7 cellular contexts compared by ENCODE assay signal in genomic region chr1:156053770-156054499, GRCh38. TPM values are rescaled to one million over a fixed set of nuclear protein-coding genes. Genes with fewer than 3 reads are reported as not detected.
DNase-seq lines count a peak whose midpoint lies in the region; ATAC-seq and TF ChIP-seq lines count a peak whose summit lies in the region.

TSS of gene UBQLN4 (minus strand) at chr1:156053798. CDS start at chr1:156053701, 97 bp downstream.

- no peaks in the 10 kb centered on the region for H3K27me3 ChIP-seq in kidney epithelial cell (ENCODE audit: control insufficient read depth, insufficient read depth, low read length)

- TF ChIP-seq CTCF in kidney epithelial cell (IDR thresholded peaks at IDR 0.05; ENCODE audit: insufficient read depth, low read length, poor library complexity, severe bottlenecking), result peak; percentile 17

- peak; percentile 100 for DNase-seq in NCI-H345 (lab: John Stamatoyannopoulos, UW)
- peak; percentile 83 for DNase-seq in activated CD4-positive, CD25-positive, alpha-beta regulatory T cell treated with anti-CD3 and anti-CD28 coated beads, Interleukin-2, amount 50 U/mL, for 72 hours
- DNase-seq in cerebellar cortex (ENCODE audit: low spot score), result peak; percentile 85
- DNase-seq in kidney epithelial cell (ENCODE audit: low read depth), result no peak
- DNase-seq in stimulated activated CD4-positive, alpha-beta T cell treated with anti-CD3 and anti-CD28 coated beads, Interleukin-1b, Interleukin-23, amount 100 ng/mL, for 1 hour (ENCODE audit: low read depth in 2 of 2), result peak; percentile 64 to 75

- ATAC-seq in GM18498 (IDR thresholded peaks at IDR 0.05; ENCODE audit: unreplicated experiment) (peak; percentile 61), HG03095 (IDR thresholded peaks at IDR 0.05; ENCODE audit: unreplicated experiment) (peak; percentile 36)

- H3K36me3 ChIP-seq in kidney epithelial cell (ENCODE audit: control insufficient read depth, insufficient read depth, low read length), result no peaks in the 10 kb centered on the region

- H3K4me3 ChIP-seq in kidney epithelial cell (ENCODE audit: low read depth, low read length), result peak within 1 kb of the TSS; percentile 76

RNA-seq across cellular contexts. Expression of gene UBQLN4, which starts in this region (rescaled TPM):
- 28.2 and 30.5 TPM in 2 replicates for total RNA-seq in kidney epithelial cell
